In genomic region chr11:19367051-19367709, GRCh38 we compare ENCODE assay signal across 17 cellular contexts.
DNase-seq lines count a peak whose midpoint lies in the region; ATAC-seq and TF ChIP-seq lines count a peak whose summit lies in the region.
"Had no signal": no experiment of that assay in that cellular context is flagged by ENCODE, and none has a peak within 500 bp of the region (broad histone marks: within the 10 kb centered on the region; RNA-seq: fewer than 3 reads in every experiment).

No MANE protein-coding gene starts in this region.

- no peak for TF ChIP-seq POLR2A in body of pancreas (IDR thresholded peaks at IDR 0.05)
- TF ChIP-seq POLR2A in transverse colon (IDR thresholded peaks at IDR 0.05): no peak
- TF ChIP-seq POLR2A in GM18505 (IDR thresholded peaks at IDR 0.05; ENCODE audit: borderline replicate concordance, extremely low read depth, insufficient read depth, insufficient read length): no peak

- H3K27me3 ChIP-seq in body of pancreas (no peaks in the 10 kb centered on the region), transverse colon (no peaks in the 10 kb centered on the region)

- H3K9me3 ChIP-seq in body of pancreas (no peaks in the 10 kb centered on the region), transverse colon (no peaks in the 10 kb centered on the region)

- H3K4me1 ChIP-seq in body of pancreas: peaks cover 6% of the 10 kb centered on the region
- peaks cover 0 to 9% (median 0%) of the 10 kb centered on the region in 4 donors for H3K4me1 ChIP-seq in transverse colon

- H3K36me3 ChIP-seq in body of pancreas (replicated peaks in 1 of 2; ENCODE audit: insufficient read depth in 1 of 2, low read depth in 2 of 2) (no peaks in the 10 kb centered on the region), transverse colon (no peaks in the 10 kb centered on the region)
- H3K36me3 ChIP-seq: WERI-Rb-1 had no signal

- in situ Hi-C loops in transverse colon (cut with MboI; ENCODE audit: low pct_ligation_motif_present in 1 of 4, low pct_unique_long_range_greater_than_20kb in 1 of 4, low sequenced_read_pairs in 3 of 4): no loop called here

- intact Hi-C loops in body of pancreas (cut with DNase I) (no loop called here), left ventricle myocardium superior (cut with micrococcal nuclease) (no loop called here), transverse colon (cut with DNase I; ENCODE audit: low total_unique reads) (no loop called here)

- TF ChIP-seq EP300 in transverse colon (IDR thresholded peaks at IDR 0.05; ENCODE audit: low read depth): no peak

- WGBS in body of pancreas, 2 donors: 80 to 89% methylated on average over 2 of the region's 2 CpGs
- 80 to 82% methylated on average over 2 of the region's 2 CpGs for WGBS in transverse colon (ENCODE audit: low coverage in 1 of 2), 2 donors

- H3K4me3 ChIP-seq in body of pancreas: no peak overlapping the region
- H3K4me3 ChIP-seq in transverse colon: no peak overlapping the region

- peak; percentile 41 for ATAC-seq in body of pancreas
- ATAC-seq in left ventricle myocardium superior: peak; percentile 59
- ATAC-seq in GM18505 (IDR thresholded peaks at IDR 0.05; ENCODE audit: unreplicated experiment): no peak
- ATAC-seq: CD8-positive, alpha-beta T cell; HCT116 had no signal

- TF ChIP-seq CTCF in body of pancreas (IDR thresholded peaks at IDR 0.05): no peak
- no peak for TF ChIP-seq CTCF in transverse colon (IDR thresholded peaks at IDR 0.05)

- H3K27ac ChIP-seq in body of pancreas (peak overlapping the region in 1 of 4 donors; percentile 22), transverse colon (peak overlapping the region in 1 of 4 donors; percentile 16)
- H3K27ac ChIP-seq: WERI-Rb-1 had no signal

- DNase-seq in GM04504 (ENCODE audit: low read depth) (peak; percentile 36), body of pancreas (peak in 1 of 4 donors; percentile 33), left ventricle myocardium superior (no peak), stromal cell of bone marrow (ENCODE audit: low read depth) (peak; percentile 55), SKM-1 (lab: John Stamatoyannopoulos, UW; ENCODE audit: unreplicated experiment) (no peak), germinal center (ENCODE audit: low spot score) (no peak), transverse colon (no peak)
- DNase-seq: activated naive CD4-positive, alpha-beta T cell treated with anti-CD3 and anti-CD28 coated beads, Interleukin-2, amount 50 U/mL, for 16 hours; CD8-positive, alpha-beta T cell; foreskin melanocyte; islet precursor cell; retina; stimulated activated CD4-positive, alpha-beta T cell treated with anti-CD3 and anti-CD28 coated beads, Interleukin-4, amount 100 ng/mL, for 1 hour; SW 1271; WERI-Rb-1 had no signal

Comparison
In these comparisons a context has a peak if more than half of its experiments do, and no peak if none do; other contexts are left out.
1. DNase-seq: peak in GM04504 (single experiment) and stromal cell of bone marrow (single experiment); none in left ventricle myocardium superior (single experiment), SKM-1 (single experiment), germinal center (single experiment) and transverse colon (single experiment).